In genomic region chr20:46364670-46365482, GRCh38 we compare ENCODE assay signal across 8 cellular contexts. TPM values are rescaled to one million over a fixed set of nuclear protein-coding genes. Genes with fewer than 3 reads are reported as not detected.
DNase-seq lines count a peak whose midpoint lies in the region; ATAC-seq and TF ChIP-seq lines count a peak whose summit lies in the region.

No MANE protein-coding gene starts in this region.

- peak overlapping the region; percentile 89 to 98 (median 96) for H3K27ac Mint-ChIP-seq in CD4-positive, CD25-positive, alpha-beta regulatory T cell

- peaks cover 19 to 75% (median 57%) of the 10 kb centered on the region in 4 donors for H3K4me1 Mint-ChIP-seq in CD4-positive, CD25-positive, alpha-beta regulatory T cell

- H3K4me3 ChIP-seq in CD4-positive, CD25-positive, alpha-beta regulatory T cell (ENCODE audit: low read depth, low read length): peak overlapping the region; percentile 76
- H3K4me3 ChIP-seq in OCI-LY3 (ENCODE audit: low read length) (peak overlapping the region; percentile 81), epithelial cell of esophagus (ENCODE audit: low read length) (peak overlapping the region; percentile 79), neutrophil (ENCODE audit: low read depth in 1 of 2, low read length in 1 of 2) (peak overlapping the region; percentile 92 to 96)

- no peaks in the 10 kb centered on the region for H3K27me3 ChIP-seq in CD4-positive, CD25-positive, alpha-beta regulatory T cell (ENCODE audit: control insufficient read depth, insufficient read depth, low read length)
- no peaks in the 10 kb centered on the region for H3K27me3 ChIP-seq in OCI-LY3 (ENCODE audit: low read depth, low read length)
- H3K27me3 ChIP-seq in neutrophil: no peaks in the 10 kb centered on the region

- peaks cover 56% of the 10 kb centered on the region for H3K4me1 ChIP-seq in CD4-positive, CD25-positive, alpha-beta regulatory T cell (ENCODE audit: control insufficient read depth, insufficient read depth, low read length, poor library complexity, severe bottlenecking)
- peaks cover 16% of the 10 kb centered on the region for H3K4me1 ChIP-seq in OCI-LY3 (ENCODE audit: low read length)
- H3K4me1 ChIP-seq in neutrophil (ENCODE audit: control insufficient read depth in 1 of 2, insufficient read depth in 1 of 2, low read depth in 1 of 2, low read length in 1 of 2): peaks cover 62 to 66% of the 10 kb centered on the region in 2 experiments

- no peak for DNase-seq in CD4-positive, CD25-positive, alpha-beta regulatory T cell
- DNase-seq in epithelial cell of esophagus (ENCODE audit: low read depth) (no peak), NCI-H146 (lab: John Stamatoyannopoulos, UW) (no peak)

- H3K36me3 Mint-ChIP-seq in CD4-positive, CD25-positive, alpha-beta regulatory T cell: peaks cover 40% of the 10 kb centered on the region

- peak overlapping the region; percentile 83 for H3K4me2 ChIP-seq in OCI-LY3 (ENCODE audit: low read length)

- H3K9me3 ChIP-seq in CD4-positive, CD25-positive, alpha-beta regulatory T cell (ENCODE audit: control insufficient read depth in 2 of 2, low read length in 2 of 2): no peaks in the 10 kb centered on the region
- H3K9me3 ChIP-seq in OCI-LY3 (ENCODE audit: insufficient read depth, low read length) (no peaks in the 10 kb centered on the region), neutrophil (no peaks in the 10 kb centered on the region)

- TF ChIP-seq CTCF in OCI-LY3 (IDR thresholded peaks at IDR 0.05; ENCODE audit: low read depth, low read length) (no peak), epithelial cell of esophagus (IDR thresholded peaks at IDR 0.05; ENCODE audit: insufficient read depth, low read depth, low read length, missing control alignments) (no peak), neutrophil (IDR thresholded peaks at IDR 0.05) (no peak)

- peak overlapping the region; percentile 91 to 96 (median 95) for H3K4me3 Mint-ChIP-seq in CD4-positive, CD25-positive, alpha-beta regulatory T cell

- H4K20me1 ChIP-seq in OCI-LY3 (ENCODE audit: insufficient read depth, low read length): peaks cover 31% of the 10 kb centered on the region

- H3K9ac ChIP-seq in OCI-LY3 (ENCODE audit: low read length): peak overlapping the region; percentile 34; the same call in 1 of the 2 replicates

- ATAC-seq in CD4-positive, CD25-positive, alpha-beta regulatory T cell (ENCODE audit: low read depth in 2 of 2): no peak
- ATAC-seq in HG03460 (IDR thresholded peaks at IDR 0.05; ENCODE audit: unreplicated experiment) (no peak), HG02571 (IDR thresholded peaks at IDR 0.05; ENCODE audit: unreplicated experiment) (no peak), GM18858 (IDR thresholded peaks at IDR 0.05; ENCODE audit: unreplicated experiment) (no peak)

- H3K9me3 Mint-ChIP-seq in CD4-positive, CD25-positive, alpha-beta regulatory T cell: no peaks in the 10 kb centered on the region

- peaks cover 36% of the 10 kb centered on the region for H3K79me2 ChIP-seq in OCI-LY3 (ENCODE audit: low read length)

- H3K27ac ChIP-seq in CD4-positive, CD25-positive, alpha-beta regulatory T cell (ENCODE audit: insufficient read depth, low read length, poor library complexity, severe bottlenecking): peak overlapping the region; percentile 100
- H3K27ac ChIP-seq in OCI-LY3 (ENCODE audit: low read length) (no peak overlapping the region), neutrophil (peak overlapping the region; percentile 96)

- peaks cover 4% of the 10 kb centered on the region for H3K27me3 Mint-ChIP-seq in CD4-positive, CD25-positive, alpha-beta regulatory T cell

- H3K36me3 ChIP-seq in CD4-positive, CD25-positive, alpha-beta regulatory T cell (ENCODE audit: control insufficient read depth, insufficient read depth, low read length): peaks cover 41% of the 10 kb centered on the region
- H3K36me3 ChIP-seq in OCI-LY3 (replicated peaks; ENCODE audit: low read depth, low read length): peaks cover 30% of the 10 kb centered on the region
- peaks cover 46% of the 10 kb centered on the region for H3K36me3 ChIP-seq in neutrophil

- H2AFZ ChIP-seq in OCI-LY3 (ENCODE audit: low read depth, low read length): peak overlapping the region; percentile 66

RNA-seq across cellular contexts. Expression of gene ELMO2, which starts 41.5 kb away (rescaled TPM):
- total RNA-seq in CD4-positive, CD25-positive, alpha-beta regulatory T cell: 84.9 TPM
- 10 to 100 TPM; 37.7 to 56.1 (median 43.5) TPM for polyA plus RNA-seq in CD4-positive, CD25-positive, alpha-beta regulatory T cell

RNA-seq across cellular contexts. Expression of gene CDH22, which starts 56.6 kb away (rescaled TPM):
- total RNA-seq in CD4-positive, CD25-positive, alpha-beta regulatory T cell: not detected
- polyA plus RNA-seq in CD4-positive, CD25-positive, alpha-beta regulatory T cell: not detected
